Comparison of ENCODE assay signal across 3 cellular contexts in the genomic region with DNA sequence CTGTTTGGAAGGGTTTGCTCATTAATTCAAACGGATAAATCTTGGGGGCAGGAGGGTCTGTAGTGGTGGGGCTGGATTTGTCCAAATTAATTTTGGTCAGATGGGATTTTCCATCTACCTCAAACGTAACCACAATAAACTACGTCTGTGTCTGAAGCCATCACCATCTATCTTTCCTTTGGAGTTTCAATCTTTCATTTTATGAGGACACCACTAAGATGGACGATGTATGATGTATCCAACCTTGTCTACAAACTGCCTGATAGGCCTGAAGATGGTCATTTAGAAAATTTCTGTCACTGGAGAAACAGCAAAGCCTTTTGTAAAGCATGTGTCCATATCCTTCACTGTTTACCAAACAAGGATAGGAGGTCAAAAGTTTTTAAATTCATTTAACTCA.
TF ChIP-seq lines count a peak whose summit lies in the region.

No MANE protein-coding gene starts in this region.

TF ChIP-seq in A549, 52 proteins besides CTCF, POLR2A, EP300 and RAD21:
- TF ChIP-seq JUN (IDR thresholded peaks at IDR 0.05): no peak
- no peak for TF ChIP-seq SREBF2 (IDR thresholded peaks at IDR 0.05)
- TF ChIP-seq, protein P1, sequence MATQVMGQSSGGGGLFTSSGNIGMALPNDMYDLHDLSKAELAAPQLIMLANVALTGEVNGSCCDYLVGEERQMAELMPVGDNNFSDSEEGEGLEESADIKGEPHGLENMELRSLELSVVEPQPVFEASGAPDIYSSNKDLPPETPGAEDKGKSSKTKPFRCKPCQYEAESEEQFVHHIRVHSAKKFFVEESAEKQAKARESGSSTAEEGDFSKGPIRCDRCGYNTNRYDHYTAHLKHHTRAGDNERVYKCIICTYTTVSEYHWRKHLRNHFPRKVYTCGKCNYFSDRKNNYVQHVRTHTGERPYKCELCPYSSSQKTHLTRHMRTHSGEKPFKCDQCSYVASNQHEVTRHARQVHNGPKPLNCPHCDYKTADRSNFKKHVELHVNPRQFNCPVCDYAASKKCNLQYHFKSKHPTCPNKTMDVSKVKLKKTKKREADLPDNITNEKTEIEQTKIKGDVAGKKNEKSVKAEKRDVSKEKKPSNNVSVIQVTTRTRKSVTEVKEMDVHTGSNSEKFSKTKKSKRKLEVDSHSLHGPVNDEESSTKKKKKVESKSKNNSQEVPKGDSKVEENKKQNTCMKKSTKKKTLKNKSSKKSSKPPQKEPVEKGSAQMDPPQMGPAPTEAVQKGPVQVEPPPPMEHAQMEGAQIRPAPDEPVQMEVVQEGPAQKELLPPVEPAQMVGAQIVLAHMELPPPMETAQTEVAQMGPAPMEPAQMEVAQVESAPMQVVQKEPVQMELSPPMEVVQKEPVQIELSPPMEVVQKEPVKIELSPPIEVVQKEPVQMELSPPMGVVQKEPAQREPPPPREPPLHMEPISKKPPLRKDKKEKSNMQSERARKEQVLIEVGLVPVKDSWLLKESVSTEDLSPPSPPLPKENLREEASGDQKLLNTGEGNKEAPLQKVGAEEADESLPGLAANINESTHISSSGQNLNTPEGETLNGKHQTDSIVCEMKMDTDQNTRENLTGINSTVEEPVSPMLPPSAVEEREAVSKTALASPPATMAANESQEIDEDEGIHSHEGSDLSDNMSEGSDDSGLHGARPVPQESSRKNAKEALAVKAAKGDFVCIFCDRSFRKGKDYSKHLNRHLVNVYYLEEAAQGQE (IDR thresholded peaks at IDR 0.05): no peak
- TF ChIP-seq NFE2L2 (conservative IDR thresholded peaks at IDR 0.05; ENCODE audit: low read length): no peak
- TF ChIP-seq HOXA7 (CRISPR knock-in tag; IDR thresholded peaks at IDR 0.05): no peak
- no peak for TF ChIP-seq CBX2 (IDR thresholded peaks at IDR 0.05; ENCODE audit: borderline replicate concordance, low read depth)
- TF ChIP-seq, protein P2, sequence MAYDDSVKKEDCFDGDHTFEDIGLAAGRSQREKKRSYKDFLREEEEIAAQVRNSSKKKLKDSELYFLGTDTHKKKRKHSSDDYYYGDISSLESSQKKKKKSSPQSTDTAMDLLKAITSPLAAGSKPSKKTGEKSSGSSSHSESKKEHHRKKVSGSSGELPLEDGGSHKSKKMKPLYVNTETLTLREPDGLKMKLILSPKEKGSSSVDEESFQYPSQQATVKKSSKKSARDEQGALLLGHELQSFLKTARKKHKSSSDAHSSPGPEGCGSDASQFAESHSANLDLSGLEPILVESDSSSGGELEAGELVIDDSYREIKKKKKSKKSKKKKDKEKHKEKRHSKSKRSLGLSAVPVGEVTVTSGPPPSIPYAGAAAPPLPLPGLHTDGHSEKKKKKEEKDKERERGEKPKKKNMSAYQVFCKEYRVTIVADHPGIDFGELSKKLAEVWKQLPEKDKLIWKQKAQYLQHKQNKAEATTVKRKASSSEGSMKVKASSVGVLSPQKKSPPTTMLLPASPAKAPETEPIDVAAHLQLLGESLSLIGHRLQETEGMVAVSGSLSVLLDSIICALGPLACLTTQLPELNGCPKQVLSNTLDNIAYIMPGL (CRISPR knock-in tag; IDR thresholded peaks at IDR 0.05; ENCODE audit: borderline replicate concordance): no peak
- no peak for TF ChIP-seq ZC3H11A (IDR thresholded peaks at IDR 0.05)
- TF ChIP-seq KDM5A (IDR thresholded peaks at IDR 0.05): no peak
- TF ChIP-seq, protein P3, sequence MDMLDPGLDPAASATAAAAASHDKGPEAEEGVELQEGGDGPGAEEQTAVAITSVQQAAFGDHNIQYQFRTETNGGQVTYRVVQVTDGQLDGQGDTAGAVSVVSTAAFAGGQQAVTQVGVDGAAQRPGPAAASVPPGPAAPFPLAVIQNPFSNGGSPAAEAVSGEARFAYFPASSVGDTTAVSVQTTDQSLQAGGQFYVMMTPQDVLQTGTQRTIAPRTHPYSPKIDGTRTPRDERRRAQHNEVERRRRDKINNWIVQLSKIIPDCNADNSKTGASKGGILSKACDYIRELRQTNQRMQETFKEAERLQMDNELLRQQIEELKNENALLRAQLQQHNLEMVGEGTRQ (IDR thresholded peaks at IDR 0.05): no peak

TF ChIP-seq in HEK293, 187 proteins besides CTCF, POLR2A, EP300 and RAD21:
- TF ChIP-seq KLF10 (tag by site-specific recombination; IDR thresholded peaks at IDR 0.05) (no peak), ZNF510 (tag by site-specific recombination; IDR thresholded peaks at IDR 0.05; ENCODE audit: insufficient replicate concordance) (peak; percentile 93), ZBTB48 (tag by site-specific recombination; IDR thresholded peaks at IDR 0.05) (no peak)
TF ChIP-seq in HEK293: peak in this region for 1.

TF ChIP-seq in H1, 55 proteins besides CTCF, POLR2A, EP300 and RAD21:
- TF ChIP-seq ATF2 (IDR thresholded peaks at IDR 0.05; ENCODE audit: low read length) (no peak), TCF12 (IDR thresholded peaks at IDR 0.05; ENCODE audit: low read depth, low read length) (no peak), EGR1 (IDR thresholded peaks at IDR 0.05; ENCODE audit: borderline replicate concordance, low read depth, low read length) (no peak), KDM1A (IDR thresholded peaks at IDR 0.05; ENCODE audit: borderline replicate concordance, low read length) (no peak), NANOG (IDR thresholded peaks at IDR 0.05; ENCODE audit: insufficient read depth, low read depth, low read length, poor library complexity, severe bottlenecking) (no peak), JUN (IDR thresholded peaks at IDR 0.05; ENCODE audit: low read depth, low read length) (no peak), GTF2F1 (IDR thresholded peaks at IDR 0.05; ENCODE audit: borderline replicate concordance, low read depth, low read length) (no peak), KDM4A (IDR thresholded peaks at IDR 0.05; ENCODE audit: low read depth, low read length, severe bottlenecking) (no peak)
- TF ChIP-seq, protein P4, sequence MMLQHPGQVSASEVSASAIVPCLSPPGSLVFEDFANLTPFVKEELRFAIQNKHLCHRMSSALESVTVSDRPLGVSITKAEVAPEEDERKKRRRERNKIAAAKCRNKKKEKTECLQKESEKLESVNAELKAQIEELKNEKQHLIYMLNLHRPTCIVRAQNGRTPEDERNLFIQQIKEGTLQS (IDR thresholded peaks at IDR 0.05; ENCODE audit: insufficient read depth, low read depth, low read length): no peak
